25 cellular contexts compared by ENCODE assay signal in genomic region chr1:39729030-39729429, GRCh38. TPM values are rescaled to one million over a fixed set of nuclear protein-coding genes. Genes with fewer than 3 reads are reported as not detected.
DNase-seq lines count a peak whose midpoint lies in the region; ATAC-seq, FAIRE-seq and TF ChIP-seq lines count a peak whose summit lies in the region.
"Had no signal": no experiment of that assay in that cellular context is flagged by ENCODE, and none has a peak within 500 bp of the region (broad histone marks: within the 10 kb centered on the region; RNA-seq: fewer than 3 reads in every experiment).

No MANE protein-coding gene starts in this region.

- H4K20me1 ChIP-seq in osteoblast (ENCODE audit: insufficient read depth, low read length): no peaks in the 10 kb centered on the region
- H4K20me1 ChIP-seq: BLaER1 had no signal

- H3K27ac ChIP-seq in osteoblast (ENCODE audit: low read depth, low read length): no peak overlapping the region
- H3K27ac ChIP-seq: BLaER1, heart right ventricle, upper lobe of left lung had no signal

- no peak overlapping the region for H3K27ac Mint-ChIP-seq in activated CD4-positive, alpha-beta T cell treated with anti-CD3 and anti-CD28 coated beads, Interleukin-2, amount 10 ng/mL, durations not matched to agents 24 days and 14 days
- peak overlapping the region; percentile 56 for H3K27ac Mint-ChIP-seq in T-helper 17 cell
- H3K27ac Mint-ChIP-seq: immature natural killer cell had no signal

- no peaks in the 10 kb centered on the region for H3K36me3 ChIP-seq in osteoblast (ENCODE audit: insufficient read depth, low read length)
- H3K36me3 ChIP-seq: BLaER1, heart right ventricle, upper lobe of left lung had no signal

- no peak for FAIRE-seq in GM12892 (lab: Jason Lieb, UNC)
- FAIRE-seq: GM18507 had no signal

- no peaks in the 10 kb centered on the region for H3K36me3 Mint-ChIP-seq in activated CD4-positive, alpha-beta T cell treated with anti-CD3 and anti-CD28 coated beads, Interleukin-2, amount 10 ng/mL, durations not matched to agents 24 days and 14 days (ENCODE audit: low read depth)
- peaks cover 5% of the 10 kb centered on the region for H3K36me3 Mint-ChIP-seq in T-helper 17 cell (ENCODE audit: low read depth)

- peak overlapping the region; percentile 32 for H3K4me2 ChIP-seq in osteoblast (ENCODE audit: insufficient read depth, low read length)
- H3K4me2 ChIP-seq: BLaER1, SK-N-SH had no signal

- H3K4me3 ChIP-seq in fibroblast of mammary gland (ENCODE audit: control insufficient read depth, low read depth, low read length): no peak overlapping the region
- no peak overlapping the region for H3K4me3 ChIP-seq in osteoblast (ENCODE audit: insufficient read depth, low read length)
- H3K4me3 ChIP-seq: BLaER1, heart right ventricle, upper lobe of left lung had no signal

- TF ChIP-seq CTCF in fibroblast of mammary gland (conservative IDR thresholded peaks at IDR 0.05; ENCODE audit: control insufficient read depth, insufficient read depth, low read depth, low read length) (no peak), osteoblast (IDR thresholded peaks at IDR 0.05; ENCODE audit: extremely low read depth, low read depth, low read length) (no peak)

- H3K9me3 Mint-ChIP-seq in activated CD4-positive, alpha-beta T cell treated with anti-CD3 and anti-CD28 coated beads, Interleukin-2, amount 10 ng/mL, durations not matched to agents 24 days and 14 days: no peaks in the 10 kb centered on the region
- H3K9me3 Mint-ChIP-seq: immature natural killer cell; naive thymus-derived CD4-positive, alpha-beta T cell had no signal

- peaks cover 58% of the 10 kb centered on the region for H3K27me3 Mint-ChIP-seq in activated CD4-positive, alpha-beta T cell treated with anti-CD3 and anti-CD28 coated beads, Interleukin-2, amount 10 ng/mL, durations not matched to agents 24 days and 14 days
- H3K27me3 Mint-ChIP-seq in T-helper 17 cell: peaks cover 75% of the 10 kb centered on the region

- peaks cover 45% of the 10 kb centered on the region for H3K27me3 ChIP-seq in osteoblast (ENCODE audit: insufficient read depth, low read length)

- H3K79me2 ChIP-seq in osteoblast (ENCODE audit: insufficient read depth, low read length): no peaks in the 10 kb centered on the region

- H3K9me3 ChIP-seq in T-helper 17 cell (ENCODE audit: control insufficient read depth, low read length, poor library complexity, severe bottlenecking): peaks cover 4% of the 10 kb centered on the region
- no peaks in the 10 kb centered on the region for H3K9me3 ChIP-seq in osteoblast (ENCODE audit: low read depth, low read length)
- H3K9me3 ChIP-seq: BLaER1, heart right ventricle, SK-N-SH, upper lobe of left lung had no signal

- no peak for TF ChIP-seq POLR2A in GM12892 (IDR thresholded peaks at IDR 0.05; ENCODE audit: low read depth, low read length)

- peak overlapping the region; percentile 67 for H2AFZ ChIP-seq in osteoblast (ENCODE audit: low read length)

- peaks cover 29% of the 10 kb centered on the region for H3K4me1 Mint-ChIP-seq in activated CD4-positive, alpha-beta T cell treated with anti-CD3 and anti-CD28 coated beads, Interleukin-2, amount 10 ng/mL, durations not matched to agents 24 days and 14 days
- peaks cover 6% of the 10 kb centered on the region for H3K4me1 Mint-ChIP-seq in T-helper 17 cell

- DNase-seq in activated CD4-positive, alpha-beta T cell treated with anti-CD3 and anti-CD28 coated beads, Interleukin-2, amount 10 ng/mL, durations not matched to agents 24 days and 14 days: peak; percentile 51
- no peak for DNase-seq in activated CD4-positive, alpha-beta T cell treated with anti-CD3 and anti-CD28 coated beads, Interleukin-2, amount 50 U/mL, for 48 hours
- DNase-seq in T-helper 17 cell: no peak
- DNase-seq in fibroblast of mammary gland (ENCODE audit: low read depth): peak; percentile 18
- DNase-seq in osteoblast (ENCODE audit: insufficient read length, low spot score, missing footprints): no peak
- no peak for DNase-seq in GM12892 (ENCODE audit: insufficient read length)
- DNase-seq in cerebellar cortex (ENCODE audit: low spot score): no peak
- DNase-seq in AG08396 (ENCODE audit: low spot score): no peak
- DNase-seq: 8988T; Calu3; central memory CD4-positive, alpha-beta T cell; heart right ventricle; immature natural killer cell; Kasumi-1; naive thymus-derived CD4-positive, alpha-beta T cell; NCI-H1436; NCI-H82; SK-N-SH; stimulated activated CD4-positive, alpha-beta T cell treated with anti-CD3 and anti-CD28 coated beads, Interleukin-1b, Interleukin-23, amount 100 ng/mL, for 48 hours had no signal

- peaks cover 11% of the 10 kb centered on the region for H3K4me1 ChIP-seq in osteoblast (ENCODE audit: insufficient read depth, low read length)
- H3K4me1 ChIP-seq: upper lobe of left lung had no signal

- intact Hi-C loops in activated CD4-positive, alpha-beta T cell treated with anti-CD3 and anti-CD28 coated beads, Interleukin-2, amount 10 ng/mL, durations not matched to agents 24 days and 14 days (cut with micrococcal nuclease): loop anchor here (5.0 kb wide), 1 partner anchor 37 kb away; the partner anchor contains the start of gene HPCAL4

- ATAC-seq in T-helper 17 cell: no peak
- ATAC-seq: heart right ventricle; naive thymus-derived CD4-positive, alpha-beta T cell had no signal

- H3K4me3 Mint-ChIP-seq in activated CD4-positive, alpha-beta T cell treated with anti-CD3 and anti-CD28 coated beads, Interleukin-2, amount 10 ng/mL, durations not matched to agents 24 days and 14 days: no peak overlapping the region
- no peak overlapping the region for H3K4me3 Mint-ChIP-seq in T-helper 17 cell
- H3K4me3 Mint-ChIP-seq: naive thymus-derived CD4-positive, alpha-beta T cell had no signal

RNA-seq across cellular contexts. Expression of gene PPIE, which starts 9.7 kb away (rescaled TPM):
- total RNA-seq in activated CD4-positive, alpha-beta T cell treated with anti-CD3 and anti-CD28 coated beads, Interleukin-2, amount 10 ng/mL, durations not matched to agents 24 days and 14 days: 71.3 and 76.7 TPM in 2 replicates
- total RNA-seq in T-helper 17 cell (10 to 100 TPM; 44.8 to 57.5 TPM), osteoblast (25.3 and 26.4 TPM in 2 replicates)
- 78.6 TPM for polyA plus RNA-seq in GM12892 (2012; ENCODE audit: missing spikeins)

RNA-seq across cellular contexts. Expression of gene HPCAL4, which starts 37.8 kb away (rescaled TPM):
- total RNA-seq in activated CD4-positive, alpha-beta T cell treated with anti-CD3 and anti-CD28 coated beads, Interleukin-2, amount 10 ng/mL, durations not matched to agents 24 days and 14 days: 0.38 and 0.44 TPM in 2 replicates
- total RNA-seq in T-helper 17 cell: 10 to 100 TPM; 23.4 to 30.3 TPM
- not detected in 2 replicates for total RNA-seq in osteoblast
- 1.1 TPM for polyA plus RNA-seq in GM12892 (2012; ENCODE audit: missing spikeins)
- total RNA-seq: Calu3, fibroblast of lung, lower leg skin had no signal
- polyA plus RNA-seq: fibroblast of lung had no signal

RNA-seq across cellular contexts. Expression of gene OXCT2, which starts 42.1 kb away (rescaled TPM):
- total RNA-seq in activated CD4-positive, alpha-beta T cell treated with anti-CD3 and anti-CD28 coated beads, Interleukin-2, amount 10 ng/mL, durations not matched to agents 24 days and 14 days: 1.5 and 1.8 TPM in 2 replicates
- total RNA-seq in T-helper 17 cell: under 1 TPM in 1 of 2 donors, not detected in 1; 0.70 TPM
- 1.1 and 1.2 TPM in 2 replicates for total RNA-seq in osteoblast
- 1.9 TPM for polyA plus RNA-seq in GM12892 (2012; ENCODE audit: missing spikeins)
- polyA plus RNA-seq: naive thymus-derived CD4-positive, alpha-beta T cell had no signal

RNA-seq across cellular contexts. Expression of gene NT5C1A, which starts 57.1 kb away (rescaled TPM):
- 0.31 and 0.56 TPM in 2 replicates for total RNA-seq in activated CD4-positive, alpha-beta T cell treated with anti-CD3 and anti-CD28 coated beads, Interleukin-2, amount 10 ng/mL, durations not matched to agents 24 days and 14 days
- under 1 TPM; 0.31 to 0.70 TPM for total RNA-seq in T-helper 17 cell
- not detected in 2 replicates for total RNA-seq in osteoblast
- polyA plus RNA-seq in GM12892 (2012; ENCODE audit: missing spikeins): 1.1 TPM
- total RNA-seq: activated CD8-positive, alpha-beta memory T cell treated with anti-CD3 and anti-CD28 coated beads for 36 hours; Calu3; fibroblast of lung; lower leg skin had no signal
- polyA plus RNA-seq: fibroblast of lung; immature natural killer cell; naive thymus-derived CD4-positive, alpha-beta T cell had no signal

RNA-seq across cellular contexts. Expression of gene BMP8B, which starts 59.6 kb away (rescaled TPM):
- total RNA-seq in activated CD4-positive, alpha-beta T cell treated with anti-CD3 and anti-CD28 coated beads, Interleukin-2, amount 10 ng/mL, durations not matched to agents 24 days and 14 days: 0.37 and 0.43 TPM in 2 replicates
- total RNA-seq in T-helper 17 cell (1 to 10 TPM in 1 of 2 donors, not detected in 1; 1.3 TPM), osteoblast (0.29 and 0.36 TPM in 2 replicates)
- polyA plus RNA-seq in GM12892 (2012; ENCODE audit: missing spikeins): 1.7 TPM
- total RNA-seq: fibroblast of lung had no signal

Comparison
In these comparisons a context has a peak if more than half of its experiments do, and no peak if none do; other contexts are left out.
1. DNase-seq: peak in activated CD4-positive, alpha-beta T cell treated with anti-CD3 and anti-CD28 coated beads, Interleukin-2, amount 10 ng/mL, durations not matched to agents 24 days and 14 days (single experiment) and fibroblast of mammary gland (single experiment); none in activated CD4-positive, alpha-beta T cell treated with anti-CD3 and anti-CD28 coated beads, Interleukin-2, amount 50 U/mL, for 48 hours (0 of 2), T-helper 17 cell (0 of 3), osteoblast (single experiment), GM12892 (single experiment), cerebellar cortex (single experiment) and AG08396 (single experiment).
2. RNA of gene HPCAL4, which starts 37.8 kb away (total RNA-seq): 23.4 to 30.3 TPM in T-helper 17 cell; 0.38 to 0.44 TPM in activated CD4-positive, alpha-beta T cell treated with anti-CD3 and anti-CD28 coated beads, Interleukin-2, amount 10 ng/mL, durations not matched to agents 24 days and 14 days and not detected in osteoblast; every median in the first group is over 10 times any median in the second.